ENCODE assay signal across 1 cellular context in genomic region chr3:158768881-158769518, GRCh38.
TF ChIP-seq lines count a peak whose summit lies in the region.

No MANE protein-coding gene starts in this region.

TF ChIP-seq in K562, 482 proteins besides CTCF, POLR2A, EP300 and RAD21 (continued from another document):
- TF ChIP-seq E2F5 (CRISPR knock-in tag; IDR thresholded peaks at IDR 0.05): no peak
- TF ChIP-seq TRIM25 (IDR thresholded peaks at IDR 0.05; ENCODE audit: borderline replicate concordance): no peak
TF ChIP-seq in K562: peak in this region for 1.
